19 cellular contexts compared by ENCODE assay signal in genomic region chr6:26414281-26414680, GRCh38.
"Had no signal": no experiment of that assay in that cellular context is flagged by ENCODE, and none has a peak within 500 bp of the region (broad histone marks: within the 10 kb centered on the region; RNA-seq: fewer than 3 reads in every experiment).

No MANE protein-coding gene starts in this region.

- H3K36me3 ChIP-seq: brain microvascular endothelial cell, thyroid gland had no signal

- H3K27ac ChIP-seq: brain microvascular endothelial cell, dorsolateral prefrontal cortex, epithelial cell of prostate, heart left ventricle, thyroid gland had no signal

- H3K4me1 ChIP-seq: heart left ventricle, thyroid gland had no signal

- H3K27me3 ChIP-seq: brain microvascular endothelial cell, dorsolateral prefrontal cortex, heart left ventricle, spleen, thyroid gland had no signal

- ATAC-seq: activated CD8-positive, alpha-beta T cell treated with anti-CD3 and anti-CD28 coated beads, Interleukin-2, amount 10 ng/mL, durations not matched to agents 7 days and 5 days; left ventricle myocardium superior had no signal

- FAIRE-seq: colon, frontal cortex had no signal

- H3K4me3 ChIP-seq: dorsolateral prefrontal cortex, heart left ventricle, spleen, thyroid gland had no signal

- DNase-seq: activated CD4-positive, alpha-beta T cell treated with anti-CD3 and anti-CD28 coated beads, Interleukin-2, amount 10 ng/mL, durations not matched to agents 7 days and 5 days; activated CD8-positive, alpha-beta T cell treated with anti-CD3 and anti-CD28 coated beads, Interleukin-2, amount 10 ng/mL, durations not matched to agents 7 days and 5 days; activated naive CD4-positive, alpha-beta T cell treated with Interleukin-2 at 50 U/mL for 16 hours; activated T-cell treated with anti-CD3 and anti-CD28 coated beads, Interleukin-2, amount 50 U/mL, for 24 hours; aorta; brain microvascular endothelial cell; central memory CD4-positive, alpha-beta T cell; dorsolateral prefrontal cortex; endodermal cell; heart left ventricle; left ventricle myocardium superior; mesenchymal stem cell; spleen; stimulated activated CD4-positive, alpha-beta T cell treated with anti-CD3 and anti-CD28 coated beads, Interleukin-4, amount 100 ng/mL, for 4 hours; stimulated activated naive CD4-positive, alpha-beta T cell; thyroid gland had no signal

- H3K9me3 ChIP-seq: thyroid gland had no signal
